Comparison of ENCODE assay signal across 8 cellular contexts in the genomic region with DNA sequence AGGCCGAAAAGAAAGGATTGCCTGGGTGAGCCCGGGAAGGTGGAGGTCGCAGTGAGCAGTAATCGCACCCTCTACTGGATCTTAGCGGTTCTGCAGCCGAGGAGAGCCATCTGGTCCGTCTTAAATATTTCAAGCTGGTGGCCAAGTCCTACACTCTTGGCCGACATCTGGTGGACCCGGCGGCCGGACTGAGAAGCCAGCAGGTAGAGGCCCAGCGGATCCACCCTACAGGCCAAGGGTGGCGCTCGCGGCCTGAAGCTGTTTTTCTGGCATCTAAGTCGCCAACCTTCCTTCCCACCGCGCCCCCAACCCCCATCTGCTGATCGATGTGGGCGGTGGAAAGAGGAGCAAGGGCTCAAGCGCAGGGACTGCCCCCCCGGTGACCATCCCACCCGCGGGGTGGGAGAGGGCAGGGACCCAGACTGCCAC. TPM values are rescaled to one million over a fixed set of nuclear protein-coding genes. Genes with fewer than 3 reads are reported as not detected.
DNase-seq lines count a peak whose midpoint lies in the region; ATAC-seq and TF ChIP-seq lines count a peak whose summit lies in the region.

No MANE protein-coding gene starts in this region.

- H3K4me1 Mint-ChIP-seq in glutamatergic neuron (ENCODE audit: low read depth, unreplicated experiment), result no peaks in the 10 kb centered on the region
- peaks cover 5% of the 10 kb centered on the region for H3K4me1 Mint-ChIP-seq in stimulated activated naive CD8-positive, alpha-beta T cell treated with anti-CD3 and anti-CD28 coated beads, Interleukin-15, amount 100 ng/mL, for 72 hours

- peak; percentile 50 for TF ChIP-seq CTCF in glutamatergic neuron (IDR thresholded peaks at IDR 0.05; ENCODE audit: partially characterized antibody, unreplicated experiment)

- no peak overlapping the region for H3K27ac Mint-ChIP-seq in glutamatergic neuron (ENCODE audit: unreplicated experiment)
- no peak overlapping the region for H3K27ac Mint-ChIP-seq in stimulated activated naive CD8-positive, alpha-beta T cell treated with anti-CD3 and anti-CD28 coated beads, Interleukin-15, amount 100 ng/mL, for 72 hours

- no peak overlapping the region for H3K4me3 Mint-ChIP-seq in glutamatergic neuron (ENCODE audit: unreplicated experiment)
- peak overlapping the region in 1 of 2 donors; percentile 16 for H3K4me3 Mint-ChIP-seq in stimulated activated naive CD8-positive, alpha-beta T cell treated with anti-CD3 and anti-CD28 coated beads, Interleukin-15, amount 100 ng/mL, for 72 hours

- H3K27me3 Mint-ChIP-seq in glutamatergic neuron (ENCODE audit: unreplicated experiment), result peaks cover 18% of the 10 kb centered on the region
- H3K27me3 Mint-ChIP-seq in stimulated activated naive CD8-positive, alpha-beta T cell treated with anti-CD3 and anti-CD28 coated beads, Interleukin-15, amount 100 ng/mL, for 72 hours, result peaks cover 63% of the 10 kb centered on the region

- H3K9me3 Mint-ChIP-seq in glutamatergic neuron (ENCODE audit: unreplicated experiment), result peaks cover 23% of the 10 kb centered on the region
- peaks cover 4 to 33% of the 10 kb centered on the region in 2 donors for H3K9me3 Mint-ChIP-seq in stimulated activated naive CD8-positive, alpha-beta T cell treated with anti-CD3 and anti-CD28 coated beads, Interleukin-15, amount 100 ng/mL, for 72 hours

- H3K36me3 Mint-ChIP-seq in glutamatergic neuron (ENCODE audit: unreplicated experiment), result peaks cover 30% of the 10 kb centered on the region

- no peak for ATAC-seq in stimulated activated naive CD8-positive, alpha-beta T cell treated with anti-CD3 and anti-CD28 coated beads, Interleukin-15, amount 100 ng/mL, for 72 hours
- no peak for ATAC-seq in GM19467 (IDR thresholded peaks at IDR 0.05; ENCODE audit: unreplicated experiment)

- peak; percentile 38 for DNase-seq in activated CD4-positive, alpha-beta T cell treated with anti-CD3 and anti-CD28 coated beads for 48 hours
- DNase-seq in activated CD4-positive, alpha-beta T cell treated with anti-CD3 and anti-CD28 coated beads, Interleukin-2, amount 50 U/mL, for 1 hour, result no peak
- peak; percentile 15 for DNase-seq in RKO (ENCODE audit: low spot score)
- DNase-seq in glutamatergic neuron, result peak; percentile 48
- peak; percentile 2 to 23 for DNase-seq in stimulated activated naive CD8-positive, alpha-beta T cell treated with anti-CD3 and anti-CD28 coated beads, Interleukin-15, amount 100 ng/mL, for 72 hours
- no peak for DNase-seq in activated effector memory CD4-positive, alpha-beta T cell treated with anti-CD3 and anti-CD28 coated beads, Interleukin-2, amount 50 U/mL, for 16 hours
- no peak for DNase-seq in islet precursor cell

RNA-seq across cellular contexts. Expression of gene ZNF730, which starts 46.5 kb away (rescaled TPM):
- 23.3 TPM for total RNA-seq in glutamatergic neuron (ENCODE audit: unreplicated experiment)

Comparison
In these comparisons a context has a peak if more than half of its experiments do, and no peak if none do; other contexts are left out.
1. DNase-seq: peak in activated CD4-positive, alpha-beta T cell treated with anti-CD3 and anti-CD28 coated beads for 48 hours (single experiment), RKO (single experiment), glutamatergic neuron (single experiment) and stimulated activated naive CD8-positive, alpha-beta T cell treated with anti-CD3 and anti-CD28 coated beads, Interleukin-15, amount 100 ng/mL, for 72 hours (2 of 2); none in activated CD4-positive, alpha-beta T cell treated with anti-CD3 and anti-CD28 coated beads, Interleukin-2, amount 50 U/mL, for 1 hour (single experiment), activated effector memory CD4-positive, alpha-beta T cell treated with anti-CD3 and anti-CD28 coated beads, Interleukin-2, amount 50 U/mL, for 16 hours (single experiment) and islet precursor cell (single experiment).